24 cellular contexts compared by ENCODE assay signal in the genomic region with DNA sequence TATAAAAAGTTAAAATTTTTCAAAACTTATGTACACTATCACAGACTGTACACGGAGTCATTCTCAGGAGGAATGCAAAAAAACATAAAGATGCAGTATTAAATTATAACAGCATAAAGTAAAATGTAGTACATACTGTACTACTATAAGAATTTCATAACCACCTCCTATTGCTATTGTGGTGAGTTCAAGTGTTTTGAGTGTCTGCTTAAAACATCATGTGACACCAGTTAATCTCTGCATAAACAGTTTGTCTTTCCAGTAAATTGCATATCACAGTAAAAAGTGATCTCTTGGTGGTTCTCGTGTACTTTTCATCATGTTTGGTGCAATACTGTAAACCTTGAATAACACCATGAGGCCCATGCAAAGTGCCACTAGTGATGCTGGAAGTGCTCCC. TPM values are rescaled to one million over a fixed set of nuclear protein-coding genes. Genes with fewer than 3 reads are reported as not detected.
A peak's percentile ranks its signal among the peaks of the same experiment; 100 is the strongest.
DNase-seq lines count a peak whose midpoint lies in the region; ATAC-seq, FAIRE-seq and TF ChIP-seq lines count a peak whose summit lies in the region.
"Had no signal": no experiment of that assay in that cellular context is flagged by ENCODE, and none has a peak within 500 bp of the region (broad histone marks: within the 10 kb centered on the region; RNA-seq: fewer than 3 reads in every experiment).

No MANE protein-coding gene starts in this region.

- intact Hi-C loops in lower lobe of right lung (cut with DNase I): no loop called here

- H3K36me3 ChIP-seq in lower lobe of right lung (peaks cover 6% of the 10 kb centered on the region), upper lobe of left lung (peaks cover 0 to 23% (median 3%) of the 10 kb centered on the region in 4 donors)
- H3K36me3 ChIP-seq: SJCRH30 had no signal

- no peak overlapping the region for H3K27ac ChIP-seq in lower lobe of right lung
- H3K27ac ChIP-seq in upper lobe of left lung: peak overlapping the region in 2 of 4 donors; percentile 37 to 46
- H3K27ac ChIP-seq: A549, C4-2B, HL-60, PC-9, SJCRH30 had no signal

- DNase-seq in LHCN-M2 (ENCODE audit: low read depth) (peak; percentile 41), lower lobe of right lung (no peak), upper lobe of left lung (no peak)
- DNase-seq: Caco-2; CD8-positive, alpha-beta T cell; MG63; NCI-H1105 treated with DMSO at 0.1 percent for 48 hours; NCI-H2029; NCI-H446 treated with DMSO at 0.1 percent for 48 hours; NCI-H526; NCI-H82; PC-9; SJCRH30 had no signal

- no peak overlapping the region for H3K4me3 ChIP-seq in lower lobe of right lung
- no peak overlapping the region for H3K4me3 ChIP-seq in upper lobe of left lung
- H3K4me3 ChIP-seq: A549, MG63, PC-9, SJCRH30 had no signal

- ATAC-seq in lower lobe of right lung (peak; percentile 67 to 81), upper lobe of left lung (ENCODE audit: low FRiP score in 2 of 2) (peak in 1 of 2 donors; percentile 41), GM18867 (IDR thresholded peaks at IDR 0.05; ENCODE audit: unreplicated experiment) (no peak), HG02970 (IDR thresholded peaks at IDR 0.05; ENCODE audit: low FRiP score, unreplicated experiment) (no peak), HG03439 (IDR thresholded peaks at IDR 0.05; ENCODE audit: unreplicated experiment) (no peak), HG03469 (IDR thresholded peaks at IDR 0.05; ENCODE audit: unreplicated experiment) (no peak)
- ATAC-seq: A549; CD8-positive, alpha-beta T cell; Right ventricle myocardium inferior; SK-N-SH treated with all-trans-retinoic acid at 6 μM for 48 hours had no signal

- TF ChIP-seq CTCF in lower lobe of right lung (IDR thresholded peaks at IDR 0.05): no peak
- no peak for TF ChIP-seq CTCF in upper lobe of left lung (IDR thresholded peaks at IDR 0.05)

- WGBS in upper lobe of left lung, 2 donors: 70 to 75% methylated on average over 2 of the region's 2 CpGs

- TF ChIP-seq EP300 in upper lobe of left lung (IDR thresholded peaks at IDR 0.05): peak in 3 of 4 donors; percentile 46 to 96 (median 70)

- H3K4me1 ChIP-seq in lower lobe of right lung (no peaks in the 10 kb centered on the region), upper lobe of left lung (peaks cover 0 to 9% (median 1%) of the 10 kb centered on the region in 4 donors)
- H3K4me1 ChIP-seq: Caco-2, SJCRH30 had no signal

- TF ChIP-seq POLR2A in upper lobe of left lung (IDR thresholded peaks at IDR 0.05): no peak

- FAIRE-seq in colon (lab: Jason Lieb, UNC): peak; percentile 60
- FAIRE-seq: A549, H54 had no signal

- H3K9me3 ChIP-seq in lower lobe of right lung (peaks cover 2% of the 10 kb centered on the region), upper lobe of left lung (no peaks in the 10 kb centered on the region)
- H3K9me3 ChIP-seq: Caco-2 had no signal

- H3K27me3 ChIP-seq in lower lobe of right lung (ENCODE audit: low read depth) (no peaks in the 10 kb centered on the region), upper lobe of left lung (no peaks in the 10 kb centered on the region)
- H3K27me3 ChIP-seq: MG63, SJCRH30 had no signal

RNA-seq across cellular contexts. Expression of gene SDCCAG8, which starts 45.2 kb away (rescaled TPM):
- 27.3 and 29.6 TPM in 2 replicates for total RNA-seq in LHCN-M2 (2014; rRNA removed)
- polyA plus RNA-seq in LHCN-M2 (2012): 10.4 TPM
- 92.7 TPM for total RNA-seq in lower lobe of right lung
- 100 to 1,000 TPM in 2 of 6 donors, 10 to 100 TPM in 4; 52.5 to 295 (median 95.2) TPM for total RNA-seq in upper lobe of left lung

RNA-seq across cellular contexts. Expression of gene CEP170, which starts 46.0 kb away (rescaled TPM):
- total RNA-seq in LHCN-M2 (2014; rRNA removed): 91.8 and 105 TPM in 2 replicates
- polyA plus RNA-seq in LHCN-M2 (2012): 19.8 TPM
- 106 TPM for total RNA-seq in lower lobe of right lung
- total RNA-seq in upper lobe of left lung: 100 to 1,000 TPM in 2 of 6 donors, 10 to 100 TPM in 4; 47.6 to 160 (median 88.6) TPM

Comparison
In these comparisons a context has a peak if more than half of its experiments do, and no peak if none do; other contexts are left out.
1. ATAC-seq: peak in lower lobe of right lung (2 of 2); none in GM18867 (single experiment), HG02970 (single experiment), HG03439 (single experiment) and HG03469 (single experiment).